1 cellular context compared by ENCODE assay signal in the genomic region with DNA sequence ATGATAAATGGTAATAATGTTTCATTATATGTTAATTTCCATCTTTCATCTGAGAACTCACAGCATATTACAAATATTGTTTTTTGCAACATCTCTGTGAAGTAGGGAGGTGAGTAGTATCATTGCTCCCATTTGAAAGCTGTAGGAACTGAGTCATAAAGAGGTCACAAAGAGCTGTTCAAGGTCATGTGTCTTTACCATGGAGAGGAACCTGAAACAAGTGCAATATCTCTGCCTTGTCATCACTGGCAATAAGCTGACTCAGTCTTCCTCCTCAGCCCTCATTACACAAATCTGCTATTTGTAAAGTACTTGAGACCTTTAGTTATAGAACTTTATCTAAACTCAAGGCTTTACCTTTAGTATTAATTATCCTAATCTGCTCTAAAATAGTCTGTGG.
TF ChIP-seq lines count a peak whose summit lies in the region.

No MANE protein-coding gene starts in this region.

TF ChIP-seq in endothelial cell of umbilical vein, 7 proteins besides CTCF, POLR2A, EP300 and RAD21:
- TF ChIP-seq JUN (IDR thresholded peaks at IDR 0.05; ENCODE audit: borderline replicate concordance, insufficient read depth, insufficient read length, low read depth) (no peak), EZH2 (IDR thresholded peaks at IDR 0.05; ENCODE audit: borderline replicate concordance, low read depth, low read length, severe bottlenecking) (no peak), FOS (IDR thresholded peaks at IDR 0.05; ENCODE audit: borderline replicate concordance, insufficient read depth, low read length) (peak; percentile 28), GATA2 (IDR thresholded peaks at IDR 0.05; ENCODE audit: insufficient read depth, insufficient read length, low read depth, low read length) (no peak), MYC (IDR thresholded peaks at IDR 0.05; ENCODE audit: low read depth, low read length) (no peak), POLR2AphosphoS5 (IDR thresholded peaks at IDR 0.05; ENCODE audit: insufficient read depth, low read depth, low read length) (no peak)
- TF ChIP-seq, protein P1, sequence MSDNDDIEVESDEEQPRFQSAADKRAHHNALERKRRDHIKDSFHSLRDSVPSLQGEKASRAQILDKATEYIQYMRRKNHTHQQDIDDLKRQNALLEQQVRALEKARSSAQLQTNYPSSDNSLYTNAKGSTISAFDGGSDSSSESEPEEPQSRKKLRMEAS (IDR thresholded peaks at IDR 0.05; ENCODE audit: insufficient read depth, insufficient read length) = no peak
